Comparison of ENCODE assay signal across 27 cellular contexts in genomic region chr3:160150066-160150465, GRCh38.
"Had no signal": no experiment of that assay in that cellular context is flagged by ENCODE, and none has a peak within 500 bp of the region (broad histone marks: within the 10 kb centered on the region; RNA-seq: fewer than 3 reads in every experiment).

No MANE protein-coding gene starts in this region.

- H3K9me3 ChIP-seq: gastrocnemius medialis, psoas muscle, uterus had no signal

- ATAC-seq: activated T-cell treated with anti-CD3 and anti-CD28 coated beads, Interleukin-2, amount 50 U/mL, for 72 hours; gastrocnemius medialis; left colon; naive thymus-derived CD4-positive, alpha-beta T cell; psoas muscle; stimulated activated effector memory CD8-positive, alpha-beta T cell treated with anti-CD3 and anti-CD28 coated beads, Interleukin-12 subunit alpha, Interleukin-12 subunit beta, amount 100 ng/mL, for 72 hours had no signal

- DNase-seq: activated CD4-positive, alpha-beta T cell treated with anti-CD3 and anti-CD28 coated beads for 4 hours; activated CD4-positive, alpha-beta T cell treated with anti-CD3 and anti-CD28 coated beads, Interleukin-2, amount 50 U/mL, for 4 hours; activated effector memory CD4-positive, alpha-beta T cell treated with Interleukin-2 at 50 U/mL for 16 hours; activated naive CD4-positive, alpha-beta T cell treated with Interleukin-2 at 50 U/mL for 16 hours; activated T-cell treated with anti-CD3 and anti-CD28 coated beads for 4 hours; activated T-cell treated with anti-CD3 and anti-CD28 coated beads, Interleukin-2, amount 50 U/mL, for 72 hours; anterior cingulate cortex; dorsolateral prefrontal cortex; effector memory CD4-positive, alpha-beta T cell; erythroblast; gastrocnemius medialis; glutamatergic neuron; islet precursor cell; left colon; naive thymus-derived CD4-positive, alpha-beta T cell; nucleus accumbens; psoas muscle; stimulated activated CD4-positive, alpha-beta T cell treated with anti-CD3 and anti-CD28 coated beads, Interleukin-12 subunit alpha, Interleukin-12 subunit beta, amount 100 ng/mL, for 4 hours; stimulated activated CD4-positive, alpha-beta T cell treated with anti-CD3 and anti-CD28 coated beads, Interleukin-4, amount 100 ng/mL, for 24 hours; substantia nigra; T-helper 9 cell; uterus had no signal

- H3K36me3 ChIP-seq: gastrocnemius medialis, uterus had no signal

- H3K27me3 ChIP-seq: dorsolateral prefrontal cortex, gastrocnemius medialis, hepatocyte, uterus had no signal

- H3K27ac ChIP-seq: dorsolateral prefrontal cortex, gastrocnemius medialis, hepatocyte, parathyroid adenoma, psoas muscle, uterus, VCaP had no signal

- H3K4me3 ChIP-seq: coronary artery, dorsolateral prefrontal cortex, gastrocnemius medialis, hepatocyte, psoas muscle, uterus had no signal

- H3K4me1 ChIP-seq: gastrocnemius medialis, parathyroid adenoma, psoas muscle, uterus had no signal
